ENCODE assay signal across 9 cellular contexts in genomic region chr5:177336112-177336511, GRCh38. TPM values are rescaled to one million over a fixed set of nuclear protein-coding genes. Genes with fewer than 3 reads are reported as not detected.
DNase-seq lines count a peak whose midpoint lies in the region; ATAC-seq and TF ChIP-seq lines count a peak whose summit lies in the region.
"Had no signal": no experiment of that assay in that cellular context is flagged by ENCODE, and none has a peak within 500 bp of the region (broad histone marks: within the 10 kb centered on the region; RNA-seq: fewer than 3 reads in every experiment).

No MANE protein-coding gene starts in this region.

- no peak for TF ChIP-seq EP300 in stomach (IDR thresholded peaks at IDR 0.05)

- no peaks in the 10 kb centered on the region for H3K9me3 ChIP-seq in left ventricle myocardium inferior (replicated peaks)
- no peaks in the 10 kb centered on the region for H3K9me3 ChIP-seq in stomach

- H3K36me3 ChIP-seq in left ventricle myocardium inferior (peaks cover 79% of the 10 kb centered on the region), stomach (peaks cover 61 to 100% (median 99%) of the 10 kb centered on the region in 4 donors)

- H3K27me3 ChIP-seq in left ventricle myocardium inferior (ENCODE audit: low read depth), result no peaks in the 10 kb centered on the region
- H3K27me3 ChIP-seq in stomach, result no peaks in the 10 kb centered on the region

- no peak for TF ChIP-seq POLR2A in stomach (IDR thresholded peaks at IDR 0.05)

- H3K4me1 ChIP-seq in left ventricle myocardium inferior, result peaks cover 35% of the 10 kb centered on the region
- H3K4me1 ChIP-seq in stomach, result peaks cover 0 to 26% (median 2%) of the 10 kb centered on the region in 4 donors

- H3K27ac ChIP-seq in left ventricle myocardium inferior (replicated peaks) (peak overlapping the region; percentile 63), stomach (no peak overlapping the region)

- no peak for ATAC-seq in GM19351 (IDR thresholded peaks at IDR 0.05; ENCODE audit: unreplicated experiment)

- peak; percentile 69 for DNase-seq in ACHN
- DNase-seq in SK-MEL-5 (ENCODE audit: low read depth, low spot score), result peak; percentile 73
- DNase-seq in left ventricle myocardium inferior, result no peak
- no peak for DNase-seq in stomach
- DNase-seq in COR-L47 (lab: John Stamatoyannopoulos, UW), result no peak
- DNase-seq in COLO829 (ENCODE audit: low spot score), result no peak
- DNase-seq: anterior cingulate cortex had no signal

- intact Hi-C loops in left ventricle myocardium inferior (cut with micrococcal nuclease), result no loop called here
- intact Hi-C loops in stomach (cut with DNase I; ENCODE audit: low total_unique reads), result no loop called here

- H3K4me3 ChIP-seq in left ventricle myocardium inferior (no peak overlapping the region), stomach (no peak overlapping the region)

- in situ Hi-C loops in ACHN (cut with HindIII; ENCODE audit: low pct_ligation_motif_present, low pct_unique_long_range_greater_than_20kb, low sequenced_read_pairs), result no loop called here
- in situ Hi-C loops in SK-MEL-5 (cut with HindIII; ENCODE audit: low pct_unique_long_range_greater_than_20kb, low sequenced_read_pairs), result no loop called here

- WGBS in stomach, 5 donors, result 70 to 82% (median 72%) methylated on average over 12 of the region's 12 CpGs

- peak; percentile 45; the same call in 1 of the 2 replicates for TF ChIP-seq CTCF in GM12874 (IDR thresholded peaks at IDR 0.05; ENCODE audit: insufficient read depth, low read depth, low read length)
- no peak for TF ChIP-seq CTCF in left ventricle myocardium inferior (IDR thresholded peaks at IDR 0.05; ENCODE audit: borderline replicate concordance)
- no peak for TF ChIP-seq CTCF in stomach (IDR thresholded peaks at IDR 0.05)

RNA-seq across cellular contexts. Expression of gene LMAN2, which starts 15.4 kb away (rescaled TPM):
- total RNA-seq in SK-MEL-5 (2014; rRNA removed; shearing (Covaris generic)), result 273 and 299 TPM in 2 replicates
- 546 and 571 TPM in 2 replicates for polyA plus RNA-seq in SK-MEL-5 (2015; cell fraction: cytosol; rRNA removed)
- 82.1 and 103 TPM in 2 replicates for polyA plus RNA-seq in SK-MEL-5 (2015; cell fraction: nucleus; rRNA removed)
- total RNA-seq in left ventricle myocardium inferior (60.0 TPM), stomach (100 to 1,000 TPM in 3 of 5 donors, 10 to 100 TPM in 2; 73.5 to 621 (median 187) TPM)
- 100 to 1,000 TPM in 1 of 3 donors, 10 to 100 TPM in 2; 92.9 to 135 (median 98.0) TPM for polyA plus RNA-seq in stomach

RNA-seq across cellular contexts. Expression of gene RGS14, which starts 21.6 kb away (rescaled TPM):
- 12.3 and 15.7 TPM in 2 replicates for total RNA-seq in SK-MEL-5 (2014; rRNA removed; shearing (Covaris generic))
- 25.4 and 33.3 TPM in 2 replicates for polyA plus RNA-seq in SK-MEL-5 (2015; cell fraction: cytosol; rRNA removed)
- 15.8 and 17.9 TPM in 2 replicates for polyA plus RNA-seq in SK-MEL-5 (2015; cell fraction: nucleus; rRNA removed)
- total RNA-seq in left ventricle myocardium inferior, result 4.6 TPM
- 100 to 1,000 TPM in 1 of 5 donors, 10 to 100 TPM in 1, 1 to 10 TPM in 2, not detected in 1; 4.2 to 100 (median 12.5) TPM for total RNA-seq in stomach
- polyA plus RNA-seq in stomach, result 10 to 100 TPM; 19.0 to 34.3 (median 26.9) TPM

RNA-seq across cellular contexts. Expression of gene MXD3, which starts 24.4 kb away (rescaled TPM):
- 1.9 and 3.6 TPM in 2 replicates for total RNA-seq in SK-MEL-5 (2014; rRNA removed; shearing (Covaris generic))
- 13.7 and 16.7 TPM in 2 replicates for polyA plus RNA-seq in SK-MEL-5 (2015; cell fraction: cytosol; rRNA removed)
- polyA plus RNA-seq in SK-MEL-5 (2015; cell fraction: nucleus; rRNA removed), result 52.0 and 56.6 TPM in 2 replicates
- total RNA-seq in left ventricle myocardium inferior (2.3 TPM), stomach (10 to 100 TPM in 4 of 5 donors, 1 to 10 TPM in 1; 6.8 to 86.9 (median 25.0) TPM)
- polyA plus RNA-seq in stomach, result 10 to 100 TPM in 2 of 3 donors, 1 to 10 TPM in 1; 7.6 to 17.8 (median 15.0) TPM

RNA-seq across cellular contexts. Expression of gene PRELID1, which starts 32.5 kb away (rescaled TPM):
- total RNA-seq in SK-MEL-5 (2014; rRNA removed; shearing (Covaris generic)), result 219 and 221 TPM in 2 replicates
- polyA plus RNA-seq in SK-MEL-5 (2015; cell fraction: cytosol; rRNA removed), result 224 and 293 TPM in 2 replicates
- 28.9 and 51.1 TPM in 2 replicates for polyA plus RNA-seq in SK-MEL-5 (2015; cell fraction: nucleus; rRNA removed)
- total RNA-seq in left ventricle myocardium inferior, result 40.0 TPM
- total RNA-seq in stomach, result 100 to 1,000 TPM in 3 of 5 donors, 10 to 100 TPM in 2; 82.4 to 201 (median 127) TPM
- polyA plus RNA-seq in stomach, result 100 to 1,000 TPM; 140 to 177 (median 171) TPM

RNA-seq across cellular contexts. Expression of gene RAB24, which starts 32.6 kb away (rescaled TPM):
- 11.0 and 14.9 TPM in 2 replicates for total RNA-seq in SK-MEL-5 (2014; rRNA removed; shearing (Covaris generic))
- polyA plus RNA-seq in SK-MEL-5 (2015; cell fraction: cytosol; rRNA removed), result 23.2 and 29.3 TPM in 2 replicates
- 402 and 487 TPM in 2 replicates for polyA plus RNA-seq in SK-MEL-5 (2015; cell fraction: nucleus; rRNA removed)
- total RNA-seq in left ventricle myocardium inferior (25.3 TPM), stomach (10 to 100 TPM in 4 of 5 donors, 1 to 10 TPM in 1; 1.8 to 87.2 (median 12.3) TPM)
- polyA plus RNA-seq in stomach, result 10 to 100 TPM; 31.5 to 65.3 (median 33.7) TPM

Comparison
In these comparisons a context has a peak if more than half of its experiments do, and no peak if none do; other contexts are left out.
1. DNase-seq: peak in ACHN (single experiment) and SK-MEL-5 (single experiment); none in left ventricle myocardium inferior (single experiment), stomach (single experiment), COR-L47 (single experiment) and COLO829 (single experiment).